Comparison of ENCODE assay signal across 27 cellular contexts in the genomic region with DNA sequence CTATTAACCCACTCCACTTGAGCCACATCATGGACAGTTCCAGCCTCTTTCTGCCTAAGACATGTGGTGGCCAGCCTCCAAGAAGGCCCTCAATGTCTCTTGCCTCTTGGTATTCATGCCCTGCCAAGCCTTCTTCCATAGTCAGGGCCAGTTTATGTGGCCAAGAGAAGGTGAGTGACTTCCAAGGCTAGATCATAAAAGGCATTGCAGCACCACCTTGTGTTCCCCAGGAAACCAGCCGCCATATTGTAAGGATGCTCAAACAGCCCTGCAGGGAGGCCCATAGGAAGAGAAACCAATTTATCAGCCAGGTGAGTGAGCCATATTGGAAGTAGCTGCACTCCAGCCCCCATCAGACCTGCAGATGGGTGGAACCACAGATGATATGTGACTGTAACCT. TPM values are rescaled to one million over a fixed set of nuclear protein-coding genes. Genes with fewer than 3 reads are reported as not detected.
DNase-seq lines count a peak whose midpoint lies in the region; ATAC-seq, FAIRE-seq and TF ChIP-seq lines count a peak whose summit lies in the region.
"Had no signal": no experiment of that assay in that cellular context is flagged by ENCODE, and none has a peak within 500 bp of the region (broad histone marks: within the 10 kb centered on the region; RNA-seq: fewer than 3 reads in every experiment).

No MANE protein-coding gene starts in this region.

- H3K4me3 ChIP-seq in DOHH2 (ENCODE audit: low read length): no peak overlapping the region
- H3K4me3 ChIP-seq in OCI-LY7 (ENCODE audit: low read depth, low read length, poor library complexity, severe bottlenecking): no peak overlapping the region
- no peak overlapping the region for H3K4me3 ChIP-seq in H1 (ENCODE audit: extremely low read depth in 1 of 4, insufficient read depth in 2 of 4, low read depth in 3 of 4, low read length in 4 of 4)
- no peak overlapping the region for H3K4me3 ChIP-seq in gastrocnemius medialis
- H3K4me3 ChIP-seq: body of pancreas, left lung, MG63, skin epidermis, tibial artery had no signal

- no peak overlapping the region for H2AK5ac ChIP-seq in H1 (ENCODE audit: low read depth, low read length)

- no peak for TF ChIP-seq EP300 in H1 (IDR thresholded peaks at IDR 0.05; ENCODE audit: borderline replicate concordance in 1 of 2, low read depth in 2 of 2, low read length in 2 of 2)

- peaks cover 5% of the 10 kb centered on the region; the same call in 1 of the 2 replicates for H3F3A ChIP-seq in DOHH2 (ENCODE audit: control insufficient read depth, insufficient read depth)

- no peak overlapping the region for H3K14ac ChIP-seq in H1 (ENCODE audit: insufficient read length)

- CTCF ChIA-PET in OCI-LY7 (lab: Charles Lee; ENCODE audit: unreplicated experiment) (no interaction called here), H1 (lab: Charles Lee; ENCODE audit: partially characterized antibody) (interaction anchor here (0.6 to 7.9 kb wide), 8 partner anchors 12 to 133 kb away, joined by 3 to 59 read pairs (median 4); no protein-coding TSS in a partner anchor)

- H3K23me2 ChIP-seq in H1 (ENCODE audit: low read depth, low read length): no peaks in the 10 kb centered on the region

- H3K4me1 ChIP-seq in DOHH2 (ENCODE audit: control insufficient read depth, low read length) (peaks cover 43% of the 10 kb centered on the region), OCI-LY7 (ENCODE audit: insufficient read depth, low read length, poor library complexity, severe bottlenecking) (peaks cover 26% of the 10 kb centered on the region), H1 (replicated peaks in 1 of 4; ENCODE audit: control insufficient read depth in 3 of 4, insufficient read depth in 4 of 4, low read length in 3 of 4) (peaks cover 0 to 3% (median 0%) of the 10 kb centered on the region in 4 experiments; a peak in 1 of 7 replicates), gastrocnemius medialis (no peaks in the 10 kb centered on the region)
- H3K4me1 ChIP-seq: body of pancreas, tibial artery had no signal

- H2BK5ac ChIP-seq in H1 (ENCODE audit: low read depth, low read length): no peak overlapping the region

- no peaks in the 10 kb centered on the region for H3K27me3 ChIP-seq in DOHH2 (ENCODE audit: control insufficient read depth, low read length)
- no peaks in the 10 kb centered on the region for H3K27me3 ChIP-seq in H1 (replicated peaks in 1 of 4; ENCODE audit: control insufficient read depth in 3 of 4, extremely low read depth in 1 of 4, insufficient read depth in 3 of 4, low read length in 3 of 4)
- no peaks in the 10 kb centered on the region for H3K27me3 ChIP-seq in gastrocnemius medialis
- H3K27me3 ChIP-seq: body of pancreas, left lung, MG63, tibial artery had no signal

- POLR2A ChIA-PET in OCI-LY7 (lab: Charles Lee) (interaction anchor here (1.0 kb wide), 1 partner anchor 10 kb away, joined by 5 read pairs; no protein-coding TSS in a partner anchor), H1 (lab: Charles Lee; ENCODE audit: partially characterized antibody) (interaction anchor here (2.1 kb wide), 1 partner anchor 12 kb away, joined by 10 read pairs; a partner anchor contains a TSS)

- FAIRE-seq in H1 (lab: Jason Lieb, UNC): no peak

- peak in 1 of 2 experiments; percentile 15; a peak in 2 of 4 replicates for TF ChIP-seq RAD21 in H1 (IDR thresholded peaks at IDR 0.05 in 1 of 2, conservative IDR thresholded peaks at IDR 0.05 in 1 of 2; ENCODE audit: low read depth in 2 of 2, low read length in 2 of 2)

- no peak overlapping the region for H3K18ac ChIP-seq in H1 (ENCODE audit: extremely low read depth, low read length)

- intact Hi-C loops in OCI-LY7 (cut with micrococcal nuclease; ENCODE audit: unreplicated experiment): no loop called here
- intact Hi-C loops in gastrocnemius medialis (cut with DNase I; ENCODE audit: low total_unique reads): no loop called here

- H3K79me2 ChIP-seq in DOHH2 (ENCODE audit: control insufficient read depth, low read length): peaks cover 25% of the 10 kb centered on the region
- no peaks in the 10 kb centered on the region for H3K79me2 ChIP-seq in OCI-LY7 (ENCODE audit: insufficient read depth, low read depth, low read length)
- no peaks in the 10 kb centered on the region for H3K79me2 ChIP-seq in H1 (ENCODE audit: control insufficient read depth in 1 of 2, insufficient read depth in 2 of 2, low read length in 2 of 2)

- no peak overlapping the region for H3K4ac ChIP-seq in H1 (replicated peaks; ENCODE audit: insufficient read length, low read depth, low read length)

- H3K4me2 ChIP-seq in DOHH2 (ENCODE audit: low read length) (no peak overlapping the region), OCI-LY7 (ENCODE audit: low read length) (no peak overlapping the region), H1 (ENCODE audit: insufficient read depth in 1 of 2, low read depth in 2 of 2, low read length in 2 of 2) (no peak overlapping the region)

- H3K56ac ChIP-seq in H1 (replicated peaks; ENCODE audit: insufficient read length, low read depth, low read length): no peak overlapping the region

- DNase-seq in NCI-H2196 (lab: John Stamatoyannopoulos, UW; ENCODE audit: unreplicated experiment) (peak; percentile 21), NCI-H2196 treated with DMSO at 0.1 percent for 48 hours (lab: John Stamatoyannopoulos, UW; ENCODE audit: unreplicated experiment) (no peak), OCI-LY7 (ENCODE audit: low spot score) (no peak), H1 (ENCODE audit: low read depth in 1 of 2, low spot score in 2 of 2) (no peak), ecto neural progenitor cell (ENCODE audit: low spot score) (no peak), gastrocnemius medialis (no peak), KBM-7 (no peak)
- DNase-seq: 8988T; activated CD4-positive, alpha-beta T cell treated with anti-CD3 and anti-CD28 coated beads for 4 hours; activated CD8-positive, alpha-beta memory T cell treated with anti-CD3 and anti-CD28 coated beads for 24 hours; activated effector memory CD4-positive, alpha-beta T cell treated with Interleukin-2 at 50 U/mL for 16 hours; activated naive CD8-positive, alpha-beta T cell treated with anti-CD3 and anti-CD28 coated beads, Interleukin-2, amount 50 U/mL, for 24 hours; body of pancreas; CD4-positive, alpha-beta T cell; DMS153; effector CD4-positive, alpha-beta T cell; mesendoderm; MG63; NCI-H1417; NCI-H2029 treated with DMSO at 0.1 percent for 48 hours; NCI-H82; Right ventricle myocardium superior; stimulated activated CD4-positive, alpha-beta T cell treated with anti-CD3 and anti-CD28 coated beads, Interleukin-1b, Interleukin-23, amount 100 ng/mL, for 48 hours; tibial artery had no signal

- no peak for TF ChIP-seq POLR2A in H1 (IDR thresholded peaks at IDR 0.05; ENCODE audit: control extremely low read depth in 1 of 2, low read depth in 2 of 2, low read length in 2 of 2)
- TF ChIP-seq POLR2A in gastrocnemius medialis (IDR thresholded peaks at IDR 0.05): no peak

- no peak overlapping the region for H2BK12ac ChIP-seq in H1 (ENCODE audit: low read depth, low read length)

- no peak for ATAC-seq in gastrocnemius medialis
- ATAC-seq: body of pancreas had no signal

- H2AFZ ChIP-seq in OCI-LY7 (ENCODE audit: low read length) (no peak overlapping the region), H1 (ENCODE audit: low read length) (no peak overlapping the region)

- H3K9me3 ChIP-seq in DOHH2 (ENCODE audit: control insufficient read depth, insufficient read depth, low read length) (no peaks in the 10 kb centered on the region), OCI-LY7 (ENCODE audit: low read length) (0 out of 2 replicates have a peak, but pooled peaks cover 9% of the 10 kb centered on the region), H1 (ENCODE audit: insufficient read depth in 2 of 2, low read depth in 1 of 2, low read length in 1 of 2) (peaks cover 0 to 5% of the 10 kb centered on the region in 2 experiments; a peak in 1 of 4 replicates), gastrocnemius medialis (no peaks in the 10 kb centered on the region)
- H3K9me3 ChIP-seq: body of pancreas, tibial artery had no signal

- in situ Hi-C loops in gastrocnemius medialis (cut with MboI; ENCODE audit: low sequenced_read_pairs in 4 of 4) (no loop called here), KBM-7 (cut with MboI; ENCODE audit: low pct_unique_long_range_greater_than_20kb, low sequenced_read_pairs) (no loop called here)

- 93% methylated on average over 1 of the region's 1 CpG; no CpG with 5 or more reads in 1 of the 2 experiments for WGBS in H1 (ENCODE audit: extremely low coverage in 1 of 2, insufficient coverage in 1 of 2, insufficient read length in 1 of 2, insufficient replicate concordance in 2 of 2, low coverage in 1 of 2, low lambda C conversion rate in 2 of 2, missing lambda C conversion rate in 1 of 2), 2 experiments

- no peak overlapping the region for H4K8ac ChIP-seq in H1 (ENCODE audit: extremely low read depth, insufficient read depth, low read length)

- no peak overlapping the region for H3K23ac ChIP-seq in H1 (ENCODE audit: insufficient read length)

- H2BK15ac ChIP-seq in H1 (ENCODE audit: low read length): no peak overlapping the region

- no peak overlapping the region for H3K27ac ChIP-seq in DOHH2 (ENCODE audit: low read depth, low read length)
- no peak overlapping the region for H3K27ac ChIP-seq in OCI-LY7 (ENCODE audit: low read depth, low read length, poor library complexity, severe bottlenecking)
- H3K27ac ChIP-seq in H1 (ENCODE audit: low read depth, low read length): no peak overlapping the region
- no peak overlapping the region for H3K27ac ChIP-seq in gastrocnemius medialis
- H3K27ac ChIP-seq: body of pancreas, tibial artery had no signal

- H3K79me1 ChIP-seq in H1 (ENCODE audit: low read depth, low read length): no peaks in the 10 kb centered on the region

- no peak overlapping the region for H4K91ac ChIP-seq in H1 (replicated peaks; ENCODE audit: insufficient read length, low read length)

- H3K36me3 ChIP-seq in DOHH2 (ENCODE audit: control insufficient read depth, low read length) (peaks cover 10% of the 10 kb centered on the region; the same call in 1 of the 2 replicates), OCI-LY7 (ENCODE audit: insufficient read depth, low read length) (peaks cover 13% of the 10 kb centered on the region), H1 (ENCODE audit: control insufficient read depth in 2 of 4, insufficient read depth in 4 of 4, low read length in 3 of 4) (no peaks in the 10 kb centered on the region), gastrocnemius medialis (no peaks in the 10 kb centered on the region)
- H3K36me3 ChIP-seq: left lung, MG63, tibial artery had no signal

- BruUV-seq in OCI-LY7 (replicated peaks; lab: Mats Ljungman, UMichigan): no TSS peak

- H2BK120ac ChIP-seq in H1 (replicated peaks; ENCODE audit: low read depth, low read length): no peak overlapping the region

- TF ChIP-seq CTCF in DOHH2 (IDR thresholded peaks at IDR 0.05; ENCODE audit: low read depth, low read length, poor library complexity, severe bottlenecking) (peak; percentile 30), OCI-LY7 (conservative IDR thresholded peaks at IDR 0.05; ENCODE audit: low read length) (peak; percentile 30; the same call in 1 of the 2 replicates), H1 (IDR thresholded peaks at IDR 0.05; ENCODE audit: control extremely low read depth in 1 of 3, insufficient read depth in 1 of 3, low read depth in 1 of 3, low read length in 3 of 3) (no peak), gastrocnemius medialis (IDR thresholded peaks at IDR 0.05 in 4 of 5, conservative IDR thresholded peaks at IDR 0.05 in 1 of 5) (no peak)

- H4K5ac ChIP-seq in H1 (ENCODE audit: insufficient read length, low read depth, low read length): no peak overlapping the region

- no peak overlapping the region for H3K9ac ChIP-seq in H1 (replicated peaks in 1 of 4; ENCODE audit: extremely low read depth in 1 of 4, low read depth in 3 of 4, low read length in 3 of 4)

- H3K9me2 ChIP-seq in DOHH2 (replicated peaks; ENCODE audit: control insufficient read depth, low read length) (no peaks in the 10 kb centered on the region), OCI-LY7 (ENCODE audit: insufficient read depth, low read length) (no peaks in the 10 kb centered on the region)

- H2BK20ac ChIP-seq in H1 (ENCODE audit: low read length): no peak overlapping the region

- H4K20me1 ChIP-seq in DOHH2 (ENCODE audit: control insufficient read depth, insufficient read depth, low read depth, low read length): no peaks in the 10 kb centered on the region
- no peaks in the 10 kb centered on the region for H4K20me1 ChIP-seq in OCI-LY7 (ENCODE audit: insufficient read depth, low read length)
- H4K20me1 ChIP-seq in H1 (replicated peaks in 1 of 2; ENCODE audit: control insufficient read depth in 1 of 2, insufficient read depth in 2 of 2, low read length in 2 of 2): no peaks in the 10 kb centered on the region

RNA-seq across cellular contexts. Expression of a gene that starts 12.3 kb away (rescaled TPM):
- 329 and 365 TPM in 2 replicates for total RNA-seq in OCI-LY7 (2014; rRNA removed; shearing (Covaris generic))
- total RNA-seq in OCI-LY7 (2022): 680 and 699 TPM in 2 replicates
- total RNA-seq in H1 (2021; fragmentation: NEBNext Ultra II Directional; extraction: Animal tissue kit (Norgen Biotek cat#: 25700)): 208 and 210 TPM in 2 replicates
- 101 and 121 TPM in 2 replicates for polyA plus RNA-seq in H1 (2011; rRNA removed)
- polyA plus RNA-seq in H1 (2011; cell fraction: cytosol; rRNA removed): 79.7 TPM
- polyA plus RNA-seq in H1 (2011; cell fraction: nucleus; rRNA removed): 295 TPM
- polyA plus RNA-seq in H1 (2012, experiment 1 of 2): 179 to 246 TPM (median 190 TPM) in 4 replicates
- 57.7 TPM for polyA plus RNA-seq in H1 (2012, experiment 2 of 2)
- 165 TPM for polyA plus RNA-seq in H1 (2013, experiment 1 of 2)
- polyA plus RNA-seq in H1 (2013, experiment 2 of 2): 148 TPM
- polyA minus RNA-seq in H1 (2011; rRNA and poly(A)+ RNA removed): 129 and 138 TPM in 2 replicates
- 111 TPM for polyA minus RNA-seq in H1 (2011; cell fraction: cytosol; rRNA and poly(A)+ RNA removed)
- 124 TPM for polyA minus RNA-seq in H1 (2011; cell fraction: nucleus; rRNA and poly(A)+ RNA removed)
- total RNA-seq in gastrocnemius medialis: 10 to 100 TPM; 11.5 to 43.0 (median 17.7) TPM

RNA-seq across cellular contexts. Expression of a gene that starts 24.1 kb away (rescaled TPM):
- 27.0 and 27.8 TPM in 2 replicates for total RNA-seq in OCI-LY7 (2014; rRNA removed; shearing (Covaris generic))
- total RNA-seq in OCI-LY7 (2022): 51.6 and 64.5 TPM in 2 replicates
- total RNA-seq in H1 (2021; fragmentation: NEBNext Ultra II Directional; extraction: Animal tissue kit (Norgen Biotek cat#: 25700)): 18.7 and 19.4 TPM in 2 replicates
- 16.2 and 17.5 TPM in 2 replicates for polyA plus RNA-seq in H1 (2011; rRNA removed)
- polyA plus RNA-seq in H1 (2011; cell fraction: cytosol; rRNA removed): 10.4 TPM
- 8.7 TPM for polyA plus RNA-seq in H1 (2011; cell fraction: nucleus; rRNA removed)
- polyA plus RNA-seq in H1 (2012, experiment 1 of 2): 7.0 to 10.5 TPM (median 9.3 TPM) in 4 replicates
- 7.1 TPM for polyA plus RNA-seq in H1 (2012, experiment 2 of 2)
- 12.6 TPM for polyA plus RNA-seq in H1 (2013, experiment 1 of 2)
- polyA plus RNA-seq in H1 (2013, experiment 2 of 2): 15.2 TPM
- polyA minus RNA-seq in H1 (2011; rRNA and poly(A)+ RNA removed): 32.0 and 38.5 TPM in 2 replicates
- 22.8 TPM for polyA minus RNA-seq in H1 (2011; cell fraction: cytosol; rRNA and poly(A)+ RNA removed)
- polyA minus RNA-seq in H1 (2011; cell fraction: nucleus; rRNA and poly(A)+ RNA removed): 10.4 TPM
- 1 to 10 TPM in 2 of 4 donors, under 1 TPM in 2; 0.56 to 2.2 (median 1.1) TPM for total RNA-seq in gastrocnemius medialis

RNA-seq across cellular contexts. Expression of a gene that starts 45.0 kb away (rescaled TPM):
- total RNA-seq in OCI-LY7 (2014; rRNA removed; shearing (Covaris generic)): 134 and 148 TPM in 2 replicates
- total RNA-seq in OCI-LY7 (2022) (132 and 155 TPM in 2 replicates), gastrocnemius medialis (100 to 1,000 TPM in 1 of 4 donors, 10 to 100 TPM in 3; 68.3 to 112 (median 84.4) TPM)
- total RNA-seq in H1 (2021; fragmentation: NEBNext Ultra II Directional; extraction: Animal tissue kit (Norgen Biotek cat#: 25700)): 82.3 and 90.7 TPM in 2 replicates
- polyA plus RNA-seq in H1 (2011; rRNA removed): 187 and 282 TPM in 2 replicates
- 114 TPM for polyA plus RNA-seq in H1 (2011; cell fraction: cytosol; rRNA removed)
- 147 TPM for polyA plus RNA-seq in H1 (2011; cell fraction: nucleus; rRNA removed)
- polyA plus RNA-seq in H1 (2012, experiment 1 of 2): 52.4 to 94.1 TPM (median 90.4 TPM) in 4 replicates
- 93.0 TPM for polyA plus RNA-seq in H1 (2012, experiment 2 of 2)
- 71.0 TPM for polyA plus RNA-seq in H1 (2013, experiment 1 of 2)
- polyA plus RNA-seq in H1 (2013, experiment 2 of 2): 66.3 TPM
- polyA minus RNA-seq in H1 (2011; rRNA and poly(A)+ RNA removed): 18.3 and 19.8 TPM in 2 replicates
- polyA minus RNA-seq in H1 (2011; cell fraction: cytosol; rRNA and poly(A)+ RNA removed): 38.4 TPM
- 34.5 TPM for polyA minus RNA-seq in H1 (2011; cell fraction: nucleus; rRNA and poly(A)+ RNA removed)

Comparison
In these comparisons a context has a peak if more than half of its experiments do, and no peak if none do; other contexts are left out.
1. CTCF ChIP-seq: peak in DOHH2 (single experiment) and OCI-LY7 (single experiment); none in H1 (0 of 3) and gastrocnemius medialis (0 of 5).